ENCODE assay signal across 8 cellular contexts in the genomic region with DNA sequence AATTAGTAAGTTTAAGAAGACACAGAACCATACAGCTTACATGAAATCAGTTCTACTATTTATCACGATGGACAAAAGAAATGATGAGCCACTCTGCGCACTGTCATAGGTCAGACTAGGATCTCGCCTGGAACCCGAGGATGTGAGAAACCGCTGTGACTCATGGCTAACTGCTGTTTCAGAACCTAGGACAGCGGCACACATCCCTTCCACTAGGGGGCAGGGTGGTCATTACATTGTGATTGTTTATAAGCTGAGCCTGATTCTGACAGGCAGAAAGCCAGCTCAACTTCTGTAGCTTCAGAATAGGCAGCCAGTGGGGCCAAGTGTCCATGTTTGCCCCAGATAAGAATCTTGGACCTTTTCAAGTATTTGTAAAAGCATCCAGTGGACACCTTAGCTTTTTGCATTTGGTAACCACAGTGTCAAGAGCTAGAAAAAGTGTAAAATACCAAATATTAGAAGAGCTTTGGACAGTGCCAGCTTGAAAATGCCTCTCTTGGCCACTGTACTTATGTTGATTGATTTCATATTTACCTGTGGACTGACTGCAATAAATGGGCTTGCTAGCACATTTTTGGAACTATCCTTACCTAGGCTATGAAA.
DNase-seq lines count a peak whose midpoint lies in the region; ATAC-seq and TF ChIP-seq lines count a peak whose summit lies in the region.

No MANE protein-coding gene starts in this region.

- no peak overlapping the region for H3K9ac ChIP-seq in endodermal cell (ENCODE audit: extremely low read depth, low read length, poor library complexity, severe bottlenecking)

- peak; percentile 99 for ATAC-seq in GM19452 (IDR thresholded peaks at IDR 0.05; ENCODE audit: unreplicated experiment)
- peak; percentile 94 for ATAC-seq in HG03469 (IDR thresholded peaks at IDR 0.05; ENCODE audit: unreplicated experiment)
- peak; percentile 93 for ATAC-seq in activated CD8-positive, alpha-beta T cell treated with anti-CD3 and anti-CD28 coated beads, Interleukin-2, amount 10 ng/mL, durations not matched to agents 7 days and 5 days

- 23% methylated on average over 4 to 6 of the region's 6 CpGs for WGBS in endodermal cell (ENCODE audit: insufficient coverage in 1 of 2, insufficient read length in 1 of 2), 2 experiments

- H3K4me1 ChIP-seq in endodermal cell (ENCODE audit: control insufficient read depth, insufficient read depth, low read length), result no peaks in the 10 kb centered on the region

- CTCF ChIA-PET in activated CD8-positive, alpha-beta T cell treated with anti-CD3 and anti-CD28 coated beads, Interleukin-2, amount 10 ng/mL, durations not matched to agents 7 days and 5 days (lab: Charles Lee), result interaction anchor here (0.6 to 3.2 kb wide), 45 partner anchors 8 to 1858 kb away, joined by 3 to 36 read pairs (median 4); partner anchors contain the start of genes KBTBD8 and SUCLG2

- DNase-seq in COLO668 (lab: John Stamatoyannopoulos, UW; ENCODE audit: unreplicated experiment) (peak; percentile 63), NCI-H82 (lab: John Stamatoyannopoulos, UW) (peak; percentile 91), endodermal cell (peak; percentile 97), mesothelial cell of epicardium (ENCODE audit: low spot score in 2 of 2, unreplicated experiment in 2 of 2) (peak; percentile 60 to 90)
- DNase-seq in activated CD8-positive, alpha-beta T cell treated with anti-CD3 and anti-CD28 coated beads, Interleukin-2, amount 10 ng/mL, durations not matched to agents 7 days and 5 days, result peak; percentile 87
- DNase-seq in stimulated activated CD8-positive, alpha-beta memory T cell treated with anti-CD3 and anti-CD28 coated beads, Interleukin-4, amount 100 ng/mL, for 24 hours (ENCODE audit: low read depth), result peak; percentile 68

- no peak overlapping the region for H3K27ac Mint-ChIP-seq in activated CD8-positive, alpha-beta T cell treated with anti-CD3 and anti-CD28 coated beads, Interleukin-2, amount 10 ng/mL, durations not matched to agents 7 days and 5 days
- H3K27ac Mint-ChIP-seq in endodermal cell (no peak overlapping the region), mesothelial cell of epicardium (no peak overlapping the region)

- POLR2A ChIA-PET in activated CD8-positive, alpha-beta T cell treated with anti-CD3 and anti-CD28 coated beads, Interleukin-2, amount 10 ng/mL, durations not matched to agents 7 days and 5 days (lab: Charles Lee), result no interaction called here

- no peak overlapping the region for H3K4me3 Mint-ChIP-seq in activated CD8-positive, alpha-beta T cell treated with anti-CD3 and anti-CD28 coated beads, Interleukin-2, amount 10 ng/mL, durations not matched to agents 7 days and 5 days
- no peak overlapping the region for H3K4me3 Mint-ChIP-seq in endodermal cell
- H3K4me3 Mint-ChIP-seq in mesothelial cell of epicardium, result no peak overlapping the region

- no peak overlapping the region for H3K4me3 ChIP-seq in endodermal cell (ENCODE audit: low read length)

- H3K27ac ChIP-seq in endodermal cell (ENCODE audit: low read depth, low read length), result no peak overlapping the region

- H3K36me3 ChIP-seq in endodermal cell (ENCODE audit: control insufficient read depth, insufficient read depth, low read length), result no peaks in the 10 kb centered on the region

- no peaks in the 10 kb centered on the region for H3K36me3 Mint-ChIP-seq in activated CD8-positive, alpha-beta T cell treated with anti-CD3 and anti-CD28 coated beads, Interleukin-2, amount 10 ng/mL, durations not matched to agents 7 days and 5 days (ENCODE audit: low read depth)
- H3K36me3 Mint-ChIP-seq in endodermal cell (ENCODE audit: low read depth) (no peaks in the 10 kb centered on the region), mesothelial cell of epicardium (no peaks in the 10 kb centered on the region)

- H3K9me3 ChIP-seq in endodermal cell (ENCODE audit: control insufficient read depth, low read length), result no peaks in the 10 kb centered on the region

- peaks cover 9% of the 10 kb centered on the region for H3K27me3 Mint-ChIP-seq in activated CD8-positive, alpha-beta T cell treated with anti-CD3 and anti-CD28 coated beads, Interleukin-2, amount 10 ng/mL, durations not matched to agents 7 days and 5 days (ENCODE audit: low read depth)
- no peaks in the 10 kb centered on the region for H3K27me3 Mint-ChIP-seq in endodermal cell (ENCODE audit: insufficient read depth)
- H3K27me3 Mint-ChIP-seq in mesothelial cell of epicardium (ENCODE audit: low read depth), result peaks cover 5% of the 10 kb centered on the region

- TF ChIP-seq CTCF in endodermal cell (conservative IDR thresholded peaks at IDR 0.05) (peak; percentile 97), mesothelial cell of epicardium (IDR thresholded peaks at IDR 0.05; ENCODE audit: unreplicated experiment) (peak; percentile 92)

- no peaks in the 10 kb centered on the region for H3K27me3 ChIP-seq in endodermal cell (ENCODE audit: control insufficient read depth, insufficient read depth, low read length, poor library complexity, severe bottlenecking)

- H3K4me1 Mint-ChIP-seq in activated CD8-positive, alpha-beta T cell treated with anti-CD3 and anti-CD28 coated beads, Interleukin-2, amount 10 ng/mL, durations not matched to agents 7 days and 5 days (ENCODE audit: low read depth), result peaks cover 6% of the 10 kb centered on the region
- H3K4me1 Mint-ChIP-seq in endodermal cell, result no peaks in the 10 kb centered on the region
- H3K4me1 Mint-ChIP-seq in mesothelial cell of epicardium, result peaks cover 7% of the 10 kb centered on the region

- H3K9me3 Mint-ChIP-seq in activated CD8-positive, alpha-beta T cell treated with anti-CD3 and anti-CD28 coated beads, Interleukin-2, amount 10 ng/mL, durations not matched to agents 7 days and 5 days (ENCODE audit: insufficient read depth), result no peaks in the 10 kb centered on the region
- no peaks in the 10 kb centered on the region for H3K9me3 Mint-ChIP-seq in endodermal cell
- H3K9me3 Mint-ChIP-seq in mesothelial cell of epicardium, result no peaks in the 10 kb centered on the region
